ENCODE assay signal across 10 cellular contexts in the genomic region with DNA sequence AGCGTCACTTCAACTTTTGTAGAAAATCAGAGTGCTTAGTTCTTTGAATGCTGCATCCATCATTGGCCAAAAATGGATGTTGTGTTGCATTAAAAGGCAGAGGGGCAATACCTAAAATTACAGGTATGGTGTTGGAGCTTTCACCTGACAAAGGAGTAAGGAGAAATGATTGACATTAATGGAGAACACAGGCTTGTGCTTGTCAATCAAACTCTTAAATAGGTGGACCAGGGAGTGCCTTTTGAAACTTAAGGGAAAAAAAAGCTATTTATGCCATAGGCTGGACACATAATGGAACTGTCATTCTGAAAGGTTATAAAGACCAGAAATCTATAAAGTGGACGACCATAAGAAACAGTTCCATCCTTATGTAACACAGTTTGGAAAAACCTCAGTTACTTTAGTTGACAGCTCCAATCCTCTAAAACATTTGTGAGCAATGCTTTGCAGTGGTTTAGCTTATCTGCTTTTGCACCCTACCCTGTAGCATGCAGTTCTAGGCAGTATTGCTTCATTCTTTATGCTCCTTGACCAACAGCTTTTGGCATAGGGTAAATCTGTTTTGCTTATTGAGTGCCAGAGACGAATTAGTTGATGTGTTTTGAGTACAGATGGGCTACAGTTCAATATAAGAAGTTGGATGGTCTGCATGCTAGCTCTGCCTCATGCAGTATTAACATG. TPM values are rescaled to one million over a fixed set of nuclear protein-coding genes. Genes with fewer than 3 reads are reported as not detected.
A peak's percentile ranks its signal among the peaks of the same experiment; 100 is the strongest.
DNase-seq lines count a peak whose midpoint lies in the region; ATAC-seq and TF ChIP-seq lines count a peak whose summit lies in the region.
"Had no signal": no experiment of that assay in that cellular context is flagged by ENCODE, and none has a peak within 500 bp of the region (broad histone marks: within the 10 kb centered on the region; RNA-seq: fewer than 3 reads in every experiment).

No MANE protein-coding gene starts in this region.

- ATAC-seq in HG02642 (IDR thresholded peaks at IDR 0.05; ENCODE audit: poor library complexity, unreplicated experiment) (no peak), HG02981 (IDR thresholded peaks at IDR 0.05; ENCODE audit: unreplicated experiment) (no peak)

- peaks cover 15% of the 10 kb centered on the region for H3K36me3 Mint-ChIP-seq in T-helper 2 cell treated with Interferon-gamma antibody and Interleukin-4, amounts not matched to agents 5 μg/mL and 100 μg/mL, for 36 hours (ENCODE audit: low read depth)

- intact Hi-C loops in OCI-LY7 (cut with micrococcal nuclease; ENCODE audit: unreplicated experiment) = loop anchor here (2.0 kb wide), 2 partner anchors 175 to 271 kb away; partner anchors contain the start of gene PAPSS1

- H3K27me3 Mint-ChIP-seq in T-helper 2 cell treated with Interferon-gamma antibody and Interleukin-4, amounts not matched to agents 5 μg/mL and 100 μg/mL, for 36 hours (ENCODE audit: low read depth) = no peaks in the 10 kb centered on the region

- no peak for TF ChIP-seq POLR2A in erythroblast (IDR thresholded peaks at IDR 0.05; ENCODE audit: low read length)

- POLR2A ChIA-PET in OCI-LY7 (lab: Charles Lee) = interaction anchor here (0.6 to 2.7 kb wide), 13 partner anchors 8 to 690 kb away, joined by 3 to 10 read pairs (median 4); partner anchors contain the start of genes CYP2U1 and PAPSS1

- peak overlapping the region; percentile 89 for H3K4me3 Mint-ChIP-seq in T-helper 2 cell treated with Interferon-gamma antibody and Interleukin-4, amounts not matched to agents 5 μg/mL and 100 μg/mL, for 36 hours

- H3K4me1 ChIP-seq in OCI-LY7 (ENCODE audit: insufficient read depth, low read length, poor library complexity, severe bottlenecking) (peaks cover 54% of the 10 kb centered on the region), skeletal muscle tissue (ENCODE audit: control insufficient read depth in 3 of 3, insufficient read depth in 3 of 3, low read length in 3 of 3) (peaks cover 46 to 57% (median 55%) of the 10 kb centered on the region in 3 donors), BE2C (no peaks in the 10 kb centered on the region)
- H3K4me1 ChIP-seq: parathyroid adenoma had no signal

- no peaks in the 10 kb centered on the region for H3K27me3 ChIP-seq in skeletal muscle tissue (ENCODE audit: control insufficient read depth in 3 of 3, insufficient read depth in 3 of 3, low read length in 3 of 3)
- no peaks in the 10 kb centered on the region for H3K27me3 ChIP-seq in BE2C

- CTCF ChIA-PET in OCI-LY7 (lab: Charles Lee; ENCODE audit: unreplicated experiment) = interaction anchor here (0.6 kb wide), 1 partner anchor 158 kb away, joined by 3 read pairs; no protein-coding TSS in a partner anchor

- peaks cover 38% of the 10 kb centered on the region for H3K4me1 Mint-ChIP-seq in T-helper 2 cell treated with Interferon-gamma antibody and Interleukin-4, amounts not matched to agents 5 μg/mL and 100 μg/mL, for 36 hours (ENCODE audit: low read depth)

- peak overlapping the region; percentile 14 for H3K27ac ChIP-seq in OCI-LY7 (ENCODE audit: low read depth, low read length, poor library complexity, severe bottlenecking)
- peak overlapping the region; percentile 97 for H3K27ac ChIP-seq in skeletal muscle tissue (ENCODE audit: low read depth, low read length)
- H3K27ac ChIP-seq: parathyroid adenoma had no signal

- no peaks in the 10 kb centered on the region for H3K9me2 ChIP-seq in OCI-LY7 (ENCODE audit: insufficient read depth, low read length)

- H3K9me3 Mint-ChIP-seq in T-helper 2 cell treated with Interferon-gamma antibody and Interleukin-4, amounts not matched to agents 5 μg/mL and 100 μg/mL, for 36 hours = no peaks in the 10 kb centered on the region

- H3K9me3 ChIP-seq in OCI-LY7 (ENCODE audit: low read length) (no peaks in the 10 kb centered on the region), skeletal muscle tissue (ENCODE audit: control insufficient read depth in 3 of 3, low read length in 3 of 3) (no peaks in the 10 kb centered on the region), BE2C (no peaks in the 10 kb centered on the region)

- DNase-seq in T-helper 2 cell treated with Interferon-gamma antibody and Interleukin-4, amounts not matched to agents 5 μg/mL and 100 μg/mL, for 36 hours (ENCODE audit: low spot score) = no peak
- DNase-seq in T-helper 2 cell (no peak), OCI-LY7 (ENCODE audit: low spot score) (peak; percentile 9), erythroblast (lab: John Stamatoyannopoulos, UW) (peak; percentile 56 to 65), BE2C (no peak)
- DNase-seq: hypothalamus had no signal

- H3K27ac Mint-ChIP-seq in T-helper 2 cell treated with Interferon-gamma antibody and Interleukin-4, amounts not matched to agents 5 μg/mL and 100 μg/mL, for 36 hours = no peak overlapping the region

- TF ChIP-seq CTCF in OCI-LY7 (conservative IDR thresholded peaks at IDR 0.05; ENCODE audit: low read length) (no peak), BE2C (IDR thresholded peaks at IDR 0.05; ENCODE audit: low read depth, low read length) (no peak)

- H2AFZ ChIP-seq in OCI-LY7 (ENCODE audit: low read length) = no peak overlapping the region
- H2AFZ ChIP-seq: parathyroid adenoma had no signal

- H3K4me3 ChIP-seq in OCI-LY7 (ENCODE audit: low read depth, low read length, poor library complexity, severe bottlenecking) = peak overlapping the region; percentile 99
- peak overlapping the region; percentile 90 to 94 (median 93) for H3K4me3 ChIP-seq in skeletal muscle tissue (ENCODE audit: low read length in 3 of 3)
- no peak overlapping the region; the same call in 1 of the 2 replicates for H3K4me3 ChIP-seq in BE2C (ENCODE audit: low read depth, low read length)

- peak overlapping the region; percentile 93 to 97 (median 96) for H3K9ac ChIP-seq in skeletal muscle tissue (ENCODE audit: low read depth in 1 of 3, low read length in 3 of 3)
- H3K9ac ChIP-seq: parathyroid adenoma had no signal

- peak overlapping the region; percentile 97 for H3K4me2 ChIP-seq in OCI-LY7 (ENCODE audit: low read length)

- peaks cover 46% of the 10 kb centered on the region for H4K20me1 ChIP-seq in OCI-LY7 (ENCODE audit: insufficient read depth, low read length)

- BruUV-seq in OCI-LY7 (replicated peaks; lab: Mats Ljungman, UMichigan) = no TSS peak

- H3K36me3 ChIP-seq in OCI-LY7 (ENCODE audit: insufficient read depth, low read length) = peaks cover 24% of the 10 kb centered on the region
- no peaks in the 10 kb centered on the region for H3K36me3 ChIP-seq in skeletal muscle tissue (ENCODE audit: control insufficient read depth in 3 of 3, insufficient read depth in 3 of 3, low read length in 3 of 3)
- H3K36me3 ChIP-seq in BE2C = peaks cover 7% of the 10 kb centered on the region

- H3K79me2 ChIP-seq in OCI-LY7 (ENCODE audit: insufficient read depth, low read depth, low read length) = peaks cover 73% of the 10 kb centered on the region
- H3K79me2 ChIP-seq: parathyroid adenoma had no signal

RNA-seq across cellular contexts. Expression of gene HADH, which starts 2.4 kb away (rescaled TPM):
- 31.2 and 32.3 TPM in 2 replicates for total RNA-seq in OCI-LY7 (2014; rRNA removed; shearing (Covaris generic))
- total RNA-seq in OCI-LY7 (2022) (78.7 and 87.8 TPM in 2 replicates), skeletal muscle tissue (40.2 TPM)
- polyA plus RNA-seq in BE2C (2012; ENCODE audit: insufficient read depth, insufficient read length, low read depth) = 26.6 TPM

Comparison
In these comparisons a context has a peak if more than half of its experiments do, and no peak if none do; other contexts are left out.
1. DNase-seq: peak in OCI-LY7 (single experiment) and erythroblast (2 of 2); none in T-helper 2 cell treated with Interferon-gamma antibody and Interleukin-4, amounts not matched to agents 5 μg/mL and 100 μg/mL, for 36 hours (single experiment), T-helper 2 cell (0 of 5) and BE2C (single experiment).